Comparison of ENCODE assay signal across 8 cellular contexts in the genomic region with DNA sequence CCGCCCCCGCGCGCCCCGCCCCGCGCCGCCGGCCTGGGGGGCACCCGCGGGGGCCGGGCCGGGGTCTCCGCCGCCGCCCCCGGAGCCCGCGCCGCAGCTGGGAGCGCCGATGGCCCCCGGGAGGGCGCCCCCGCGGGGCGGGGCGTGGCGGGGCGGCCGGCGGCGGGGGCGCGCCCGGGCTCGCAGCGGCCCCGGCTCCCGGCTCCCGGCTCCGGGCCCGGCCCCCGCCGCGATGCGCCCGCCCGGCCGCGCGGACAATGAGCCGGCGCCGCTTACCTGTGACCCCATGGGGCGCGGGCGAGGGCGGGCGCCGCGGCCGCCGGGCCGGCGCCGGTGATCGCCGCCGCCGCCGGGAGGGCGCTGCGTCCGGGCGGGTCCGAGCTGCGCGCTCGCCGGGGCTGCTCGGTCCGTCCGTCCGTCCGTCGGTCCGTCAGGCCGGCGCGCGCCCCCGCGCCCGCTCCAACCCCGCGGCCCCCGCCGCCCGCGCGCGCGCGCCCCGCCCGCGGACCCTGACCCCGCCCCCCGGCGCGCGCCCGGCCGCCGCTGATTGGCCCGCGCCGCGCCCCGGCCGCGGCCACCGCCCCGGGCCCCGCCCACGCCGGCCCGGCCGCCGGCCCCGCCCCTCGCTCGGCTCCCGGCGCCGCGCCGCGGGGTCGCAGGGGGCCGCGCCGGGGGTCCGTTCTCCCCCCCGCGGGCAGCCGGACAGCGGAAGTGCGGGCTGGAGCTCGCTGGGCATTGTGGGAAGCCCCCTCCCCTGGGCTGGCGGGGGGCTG. TPM values are rescaled to one million over a fixed set of nuclear protein-coding genes. Genes with fewer than 3 reads are reported as not detected.
DNase-seq lines count a peak whose midpoint lies in the region; ATAC-seq lines count a peak whose summit lies in the region.

Gene ZBTB46 (minus strand): TSS at position 444 of the 773 bp plus-strand sequence. CDS start 40,507 bp downstream, outside the sequence.

- no peaks in the 10 kb centered on the region for H3K36me3 ChIP-seq in muscle layer of colon (ENCODE audit: insufficient read depth, low read length)

- no peaks in the 10 kb centered on the region for H3K9me3 ChIP-seq in muscle layer of colon (ENCODE audit: low read length)

- H3K27me3 ChIP-seq in muscle layer of colon (ENCODE audit: control insufficient read depth in 1 of 2, insufficient read depth in 2 of 2, low read length in 2 of 2): peaks cover 22 to 40% of the 10 kb centered on the region in 2 donors

- H3K4me1 ChIP-seq in muscle layer of colon (ENCODE audit: insufficient read depth, low read length): peaks cover 20% of the 10 kb centered on the region

- H3K4me3 ChIP-seq in muscle layer of colon (ENCODE audit: low read depth in 1 of 2, low read length in 2 of 2): peak within 1 kb of the TSS; percentile 50 to 60

- no peak within 1 kb of the TSS for H3K27ac Mint-ChIP-seq in T-cell

- H3K4me1 Mint-ChIP-seq in T-cell: peaks cover 9 to 11% (median 11%) of the 10 kb centered on the region in 3 donors

- ATAC-seq in activated CD4-positive, CD25-positive, alpha-beta regulatory T cell treated with anti-CD3 and anti-CD28 coated beads, Interleukin-2, amount 50 U/mL, for 24 hours: peak; percentile 50 to 57
- ATAC-seq in HG03039 (IDR thresholded peaks at IDR 0.05; ENCODE audit: unreplicated experiment) (peak; percentile 60), T-cell (replicated peaks in 1 of 4) (peak in 2 of 4 experiments; percentile 43 to 62), esophagus mucosa (peak; percentile 43)

- POLR2A ChIA-PET in T-cell (lab: Charles Lee): no interaction called here

- CTCF ChIA-PET in T-cell (lab: Charles Lee): no interaction called here

- no peak within 1 kb of the TSS for H3K27ac ChIP-seq in muscle layer of colon (ENCODE audit: low read depth, low read length)

- H3K9ac ChIP-seq in muscle layer of colon (ENCODE audit: low read length): no peak within 1 kb of the TSS

- no peaks in the 10 kb centered on the region for H3K9me3 Mint-ChIP-seq in T-cell

- H3K27me3 Mint-ChIP-seq in T-cell: peaks cover 22 to 49% of the 10 kb centered on the region in 2 donors

- DNase-seq in activated CD4-positive, CD25-positive, alpha-beta regulatory T cell treated with anti-CD3 and anti-CD28 coated beads, Interleukin-2, amount 50 U/mL, for 72 hours: no peak
- no peak for DNase-seq in T-cell
- DNase-seq in medulla oblongata (ENCODE audit: extremely low spot score): no peak
- no peak for DNase-seq in OCI-M2 (lab: John Stamatoyannopoulos, UW; ENCODE audit: unreplicated experiment)

- no peaks in the 10 kb centered on the region for H3K36me3 Mint-ChIP-seq in T-cell

- peak within 1 kb of the TSS; percentile 77 to 85 (median 85) for H3K4me3 Mint-ChIP-seq in T-cell

RNA-seq across cellular contexts. Expression of gene ZBTB46, which starts in this region (rescaled TPM):
- total RNA-seq in T-cell: under 1 TPM; 0.20 to 0.95 (median 0.30) TPM
- 1.7 TPM for total RNA-seq in esophagus mucosa
